18 cellular contexts compared by ENCODE assay signal in the genomic region with DNA sequence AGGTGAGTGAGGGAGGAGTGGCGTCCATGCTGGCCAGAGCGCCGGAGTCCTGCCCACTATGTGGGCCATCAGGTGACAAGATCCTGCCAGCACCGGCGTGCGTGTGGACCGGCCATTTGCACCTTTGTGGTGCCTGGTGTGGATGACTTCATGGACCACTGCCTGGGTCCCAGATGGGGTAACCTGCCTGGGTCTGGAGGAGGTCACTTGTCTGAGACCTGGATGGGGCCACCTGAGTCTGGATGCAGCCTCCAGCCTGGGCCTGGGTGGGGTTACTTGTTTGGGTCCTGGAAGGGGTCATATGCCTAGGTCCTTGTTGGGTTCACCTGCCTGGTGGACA.
"Had no signal": no experiment of that assay in that cellular context is flagged by ENCODE, and none has a peak within 500 bp of the region (broad histone marks: within the 10 kb centered on the region; RNA-seq: fewer than 3 reads in every experiment).

No MANE protein-coding gene starts in this region.

- ATAC-seq: activated CD8-positive, alpha-beta memory T cell treated with anti-CD3 and anti-CD28 coated beads, Interleukin-2, amount 10 ng/mL, durations not matched to agents 7 days and 5 days; heart right ventricle; naive thymus-derived CD8-positive, alpha-beta T cell; pancreas; stimulated activated naive B cell treated with anti-CD40 and anti-IgM and Interleukin-4, amounts not matched to agents 10 μg/mL and 1 μg/mL and 100 μg/mL, for 72 hours; T-cell had no signal

- H3K9me3 ChIP-seq: ascending aorta, esophagus squamous epithelium, heart right ventricle, pancreas, sigmoid colon, thyroid gland had no signal

- H3K4me3 ChIP-seq: ascending aorta, esophagus squamous epithelium, heart right ventricle, pancreas, sigmoid colon, thyroid gland had no signal

- DNase-seq: activated CD4-positive, alpha-beta memory T cell treated with anti-CD3 and anti-CD28 coated beads, Interleukin-2, amount 10 ng/mL, durations not matched to agents 7 days and 5 days; activated CD4-positive, alpha-beta T cell treated with anti-CD3 and anti-CD28 coated beads for 48 hours; activated CD4-positive, CD25-positive, alpha-beta regulatory T cell; activated CD8-positive, alpha-beta memory T cell treated with anti-CD3 and anti-CD28 coated beads, Interleukin-2, amount 10 ng/mL, durations not matched to agents 7 days and 5 days; activated naive CD4-positive, alpha-beta T cell treated with Interleukin-2 at 50 U/mL for 16 hours; effector memory CD4-positive, alpha-beta T cell; esophagus squamous epithelium; heart right ventricle; immature natural killer cell; mesendoderm; naive thymus-derived CD8-positive, alpha-beta T cell; stimulated activated naive B cell treated with anti-CD40 and anti-IgM and Interleukin-4, amounts not matched to agents 10 μg/mL and 1 μg/mL and 100 μg/mL, for 72 hours; thyroid gland had no signal

- H3K27ac ChIP-seq: ascending aorta, esophagus squamous epithelium, heart right ventricle, pancreas, sigmoid colon, thyroid gland had no signal

- H3K27ac Mint-ChIP-seq: activated CD4-positive, alpha-beta memory T cell treated with anti-CD3 and anti-CD28 coated beads, Interleukin-2, amount 10 ng/mL, durations not matched to agents 7 days and 5 days; activated CD8-positive, alpha-beta memory T cell treated with anti-CD3 and anti-CD28 coated beads, Interleukin-2, amount 10 ng/mL, durations not matched to agents 7 days and 5 days; dendritic cell treated with granulocyte-macrophage colony-stimulating factor and Interleukin-4, amounts not matched to agents 40 ng/mL and 50 ng/mL, for 4 days; immature natural killer cell; naive thymus-derived CD8-positive, alpha-beta T cell; stimulated activated naive B cell treated with anti-CD40 and anti-IgM and Interleukin-4, amounts not matched to agents 10 μg/mL and 1 μg/mL and 100 μg/mL, for 72 hours; T-cell had no signal

- H3K4me1 ChIP-seq: heart right ventricle, pancreas, thyroid gland had no signal

- H3K9me3 Mint-ChIP-seq: dendritic cell treated with granulocyte-macrophage colony-stimulating factor and Interleukin-4, amounts not matched to agents 40 ng/mL and 50 ng/mL, for 4 days; immature natural killer cell; naive thymus-derived CD8-positive, alpha-beta T cell; stimulated activated naive B cell treated with anti-CD40 and anti-IgM and Interleukin-4, amounts not matched to agents 10 μg/mL and 1 μg/mL and 100 μg/mL, for 72 hours; T-cell had no signal

- H3K4me3 Mint-ChIP-seq: activated CD4-positive, alpha-beta memory T cell treated with anti-CD3 and anti-CD28 coated beads, Interleukin-2, amount 10 ng/mL, durations not matched to agents 7 days and 5 days; activated CD8-positive, alpha-beta memory T cell treated with anti-CD3 and anti-CD28 coated beads, Interleukin-2, amount 10 ng/mL, durations not matched to agents 7 days and 5 days; dendritic cell treated with granulocyte-macrophage colony-stimulating factor and Interleukin-4, amounts not matched to agents 40 ng/mL and 50 ng/mL, for 4 days; immature natural killer cell; stimulated activated naive B cell treated with anti-CD40 and anti-IgM and Interleukin-4, amounts not matched to agents 10 μg/mL and 1 μg/mL and 100 μg/mL, for 72 hours; T-cell had no signal

- H3K36me3 Mint-ChIP-seq: activated CD8-positive, alpha-beta memory T cell treated with anti-CD3 and anti-CD28 coated beads, Interleukin-2, amount 10 ng/mL, durations not matched to agents 7 days and 5 days; immature natural killer cell; naive thymus-derived CD8-positive, alpha-beta T cell; stimulated activated naive B cell treated with anti-CD40 and anti-IgM and Interleukin-4, amounts not matched to agents 10 μg/mL and 1 μg/mL and 100 μg/mL, for 72 hours; T-cell had no signal

- H3K27me3 Mint-ChIP-seq: activated CD4-positive, alpha-beta memory T cell treated with anti-CD3 and anti-CD28 coated beads, Interleukin-2, amount 10 ng/mL, durations not matched to agents 7 days and 5 days; activated CD8-positive, alpha-beta memory T cell treated with anti-CD3 and anti-CD28 coated beads, Interleukin-2, amount 10 ng/mL, durations not matched to agents 7 days and 5 days; naive thymus-derived CD8-positive, alpha-beta T cell; stimulated activated naive B cell treated with anti-CD40 and anti-IgM and Interleukin-4, amounts not matched to agents 10 μg/mL and 1 μg/mL and 100 μg/mL, for 72 hours; T-cell had no signal

- H3K27me3 ChIP-seq: ascending aorta, pancreas, sigmoid colon, thyroid gland had no signal

- H3K36me3 ChIP-seq: ascending aorta, esophagus squamous epithelium, heart right ventricle, pancreas, sigmoid colon, thyroid gland had no signal

- H3K4me1 Mint-ChIP-seq: immature natural killer cell; stimulated activated naive B cell treated with anti-CD40 and anti-IgM and Interleukin-4, amounts not matched to agents 10 μg/mL and 1 μg/mL and 100 μg/mL, for 72 hours had no signal
